In the genomic region with DNA sequence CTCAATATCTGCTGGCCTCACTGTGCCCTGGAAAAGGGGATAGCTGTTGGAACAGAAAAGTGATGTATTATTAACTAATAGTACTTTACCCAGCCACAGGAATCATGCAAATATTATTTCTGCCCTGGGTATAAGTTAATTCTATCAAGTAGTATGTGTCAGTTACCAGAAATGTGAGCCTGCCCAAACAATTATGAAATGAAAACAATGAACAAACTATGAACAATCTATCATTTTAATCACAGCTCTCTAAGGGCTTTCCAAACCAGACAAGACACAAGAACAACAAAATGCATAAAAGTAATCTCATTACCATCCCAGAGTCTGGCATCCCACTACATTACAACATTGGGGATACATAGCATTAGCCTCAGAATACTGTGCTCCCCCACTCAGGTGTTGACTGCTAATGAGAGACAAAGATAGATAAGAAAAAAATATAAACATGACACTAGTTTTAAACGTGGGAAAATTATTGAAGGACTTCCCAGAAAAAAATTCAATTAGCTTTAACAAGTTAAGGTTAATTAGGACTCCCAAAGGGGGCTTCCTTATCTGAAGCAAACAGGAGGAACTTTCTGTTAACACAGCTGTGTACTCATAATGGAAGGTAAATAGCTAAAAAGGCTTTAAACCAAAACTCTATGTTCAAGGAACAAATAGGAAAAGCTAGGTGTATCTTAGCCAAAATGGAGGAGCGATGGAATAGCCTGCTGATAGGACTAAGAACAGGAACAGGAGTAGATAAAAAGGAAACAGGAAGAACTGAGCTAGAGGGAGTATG, we compare ENCODE assay signal across 1 cellular context.
TF ChIP-seq lines count a peak whose summit lies in the region.

No MANE protein-coding gene starts in this region.

TF ChIP-seq in neural cell, 6 proteins besides CTCF, POLR2A, EP300 and RAD21 (continued from another document):
- TF ChIP-seq, protein P1, sequence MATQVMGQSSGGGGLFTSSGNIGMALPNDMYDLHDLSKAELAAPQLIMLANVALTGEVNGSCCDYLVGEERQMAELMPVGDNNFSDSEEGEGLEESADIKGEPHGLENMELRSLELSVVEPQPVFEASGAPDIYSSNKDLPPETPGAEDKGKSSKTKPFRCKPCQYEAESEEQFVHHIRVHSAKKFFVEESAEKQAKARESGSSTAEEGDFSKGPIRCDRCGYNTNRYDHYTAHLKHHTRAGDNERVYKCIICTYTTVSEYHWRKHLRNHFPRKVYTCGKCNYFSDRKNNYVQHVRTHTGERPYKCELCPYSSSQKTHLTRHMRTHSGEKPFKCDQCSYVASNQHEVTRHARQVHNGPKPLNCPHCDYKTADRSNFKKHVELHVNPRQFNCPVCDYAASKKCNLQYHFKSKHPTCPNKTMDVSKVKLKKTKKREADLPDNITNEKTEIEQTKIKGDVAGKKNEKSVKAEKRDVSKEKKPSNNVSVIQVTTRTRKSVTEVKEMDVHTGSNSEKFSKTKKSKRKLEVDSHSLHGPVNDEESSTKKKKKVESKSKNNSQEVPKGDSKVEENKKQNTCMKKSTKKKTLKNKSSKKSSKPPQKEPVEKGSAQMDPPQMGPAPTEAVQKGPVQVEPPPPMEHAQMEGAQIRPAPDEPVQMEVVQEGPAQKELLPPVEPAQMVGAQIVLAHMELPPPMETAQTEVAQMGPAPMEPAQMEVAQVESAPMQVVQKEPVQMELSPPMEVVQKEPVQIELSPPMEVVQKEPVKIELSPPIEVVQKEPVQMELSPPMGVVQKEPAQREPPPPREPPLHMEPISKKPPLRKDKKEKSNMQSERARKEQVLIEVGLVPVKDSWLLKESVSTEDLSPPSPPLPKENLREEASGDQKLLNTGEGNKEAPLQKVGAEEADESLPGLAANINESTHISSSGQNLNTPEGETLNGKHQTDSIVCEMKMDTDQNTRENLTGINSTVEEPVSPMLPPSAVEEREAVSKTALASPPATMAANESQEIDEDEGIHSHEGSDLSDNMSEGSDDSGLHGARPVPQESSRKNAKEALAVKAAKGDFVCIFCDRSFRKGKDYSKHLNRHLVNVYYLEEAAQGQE (IDR thresholded peaks at IDR 0.05; ENCODE audit: borderline replicate concordance), result no peak
- TF ChIP-seq EZH2 (IDR thresholded peaks at IDR 0.05; ENCODE audit: borderline replicate concordance, insufficient read depth, low read length, poor library complexity, severe bottlenecking), result no peak
- TF ChIP-seq POLR2AphosphoS5 (IDR thresholded peaks at IDR 0.05), result no peak
TF ChIP-seq in neural cell: peak in this region for 0.
